13 cellular contexts compared by ENCODE assay signal in genomic region chr5:78568212-78568611, GRCh38.
DNase-seq lines count a peak whose midpoint lies in the region; ATAC-seq and TF ChIP-seq lines count a peak whose summit lies in the region.
"Had no signal": no experiment of that assay in that cellular context is flagged by ENCODE, and none has a peak within 500 bp of the region (broad histone marks: within the 10 kb centered on the region; RNA-seq: fewer than 3 reads in every experiment).

No MANE protein-coding gene starts in this region.

- H3K9me3 ChIP-seq in DOHH2 (ENCODE audit: control insufficient read depth, insufficient read depth, low read length) (0 out of 2 replicates have a peak, but pooled peaks cover 3% of the 10 kb centered on the region), PC-3 (ENCODE audit: low read length) (no peaks in the 10 kb centered on the region)
- H3K9me3 ChIP-seq: left lung had no signal

- H3K9me3 Mint-ChIP-seq in brain = peaks cover 0 to 10% (median 3%) of the 10 kb centered on the region in 5 experiments

- CTCF ChIA-PET in PC-3 (lab: Charles Lee) = no interaction called here

- H3K9ac ChIP-seq in PC-3 (ENCODE audit: low read length) = no peak overlapping the region

- DNase-seq in inferior parietal cortex (ENCODE audit: extremely low spot score) (peak; percentile 62), pons (ENCODE audit: low spot score) (peak; percentile 93), NCI-H2029 (lab: John Stamatoyannopoulos, UW) (no peak), PC-3 (no peak), NCI-H510A (lab: John Stamatoyannopoulos, UW) (no peak)
- DNase-seq: activated gamma-delta T cell, heart left ventricle, left lung, spleen had no signal

- H4K20me1 ChIP-seq in DOHH2 (ENCODE audit: control insufficient read depth, insufficient read depth, low read depth, low read length) (no peaks in the 10 kb centered on the region), PC-3 (ENCODE audit: low read length) (no peaks in the 10 kb centered on the region)

- H3K4me1 ChIP-seq in DOHH2 (ENCODE audit: control insufficient read depth, low read length) (peaks cover 13% of the 10 kb centered on the region), PC-3 (ENCODE audit: insufficient read depth, low read length) (peaks cover 16% of the 10 kb centered on the region)

- intact Hi-C loops in PC-3 (cut with micrococcal nuclease) = no loop called here

- no peaks in the 10 kb centered on the region for H3K79me2 ChIP-seq in DOHH2 (ENCODE audit: control insufficient read depth, low read length)
- peaks cover 23% of the 10 kb centered on the region; the same call in 1 of the 2 replicates for H3K79me2 ChIP-seq in PC-3 (ENCODE audit: low read length)

- BruUV-seq in PC-3 (replicated peaks; lab: Mats Ljungman, UMichigan) = no TSS peak

- no peak overlapping the region for H2AFZ ChIP-seq in PC-3 (ENCODE audit: low read length)

- peak overlapping the region in 4 of 5 experiments; percentile 3 to 95 (median 25) for H3K27ac Mint-ChIP-seq in brain

- H3F3A ChIP-seq in DOHH2 (ENCODE audit: control insufficient read depth, insufficient read depth) = no peaks in the 10 kb centered on the region
- H3F3A ChIP-seq in PC-3 (ENCODE audit: low read length, unreplicated experiment) = no peaks in the 10 kb centered on the region

- H3K36me3 Mint-ChIP-seq in brain = peaks cover 21% of the 10 kb centered on the region

- no peak for ATAC-seq in GM21367 (IDR thresholded peaks at IDR 0.05; ENCODE audit: unreplicated experiment)
- no peak for ATAC-seq in PC-3
- ATAC-seq: heart left ventricle, left lung had no signal

- H3K36me3 ChIP-seq in DOHH2 (ENCODE audit: control insufficient read depth, low read length) (no peaks in the 10 kb centered on the region), PC-3 (ENCODE audit: low read depth, low read length) (no peaks in the 10 kb centered on the region)
- H3K36me3 ChIP-seq: left lung, spleen had no signal

- TF ChIP-seq CTCF in DOHH2 (IDR thresholded peaks at IDR 0.05; ENCODE audit: low read depth, low read length, poor library complexity, severe bottlenecking) (no peak), brain (conservative IDR thresholded peaks at IDR 0.05) (no peak), PC-3 (conservative IDR thresholded peaks at IDR 0.05; ENCODE audit: low read depth, low read length) (no peak)

- no peak overlapping the region for H3K27ac ChIP-seq in DOHH2 (ENCODE audit: low read depth, low read length)
- H3K27ac ChIP-seq in PC-3 (ENCODE audit: low read length) = no peak overlapping the region
- H3K27ac ChIP-seq: left lung, SK-N-MC, spleen had no signal

- H3K27me3 Mint-ChIP-seq in brain = peaks cover 5% of the 10 kb centered on the region

- 0 out of 2 replicates have a peak overlapping the region, but pooled peaks have one; percentile 18 for H3K4me2 ChIP-seq in DOHH2 (ENCODE audit: low read length)
- no peak overlapping the region for H3K4me2 ChIP-seq in PC-3 (ENCODE audit: low read length)

- peak overlapping the region in 4 of 5 experiments; percentile 49 to 65 (median 52) for H3K4me3 Mint-ChIP-seq in brain

- POLR2A ChIA-PET in PC-3 (lab: Charles Lee; ENCODE audit: unreplicated experiment) = no interaction called here

- H3K27me3 ChIP-seq in DOHH2 (ENCODE audit: control insufficient read depth, low read length) (no peaks in the 10 kb centered on the region), PC-3 (ENCODE audit: low read length) (no peaks in the 10 kb centered on the region)
- H3K27me3 ChIP-seq: heart left ventricle, left lung, spleen had no signal

- peaks cover 53% of the 10 kb centered on the region for H3K4me1 Mint-ChIP-seq in brain

- H3K9me2 ChIP-seq in DOHH2 (replicated peaks; ENCODE audit: control insufficient read depth, low read length) (no peaks in the 10 kb centered on the region), PC-3 (replicated peaks; ENCODE audit: low read length) (no peaks in the 10 kb centered on the region)

- no peak overlapping the region for H3K4me3 ChIP-seq in DOHH2 (ENCODE audit: low read length)
- no peak overlapping the region for H3K4me3 ChIP-seq in PC-3 (ENCODE audit: low read length)
- H3K4me3 ChIP-seq: heart left ventricle, left lung, SK-N-MC, spleen had no signal

Comparison
In these comparisons a context has a peak if more than half of its experiments do, and no peak if none do; other contexts are left out.
1. DNase-seq: peak in inferior parietal cortex (single experiment) and pons (single experiment); none in NCI-H2029 (single experiment), PC-3 (single experiment) and NCI-H510A (single experiment).